In the genomic region with DNA sequence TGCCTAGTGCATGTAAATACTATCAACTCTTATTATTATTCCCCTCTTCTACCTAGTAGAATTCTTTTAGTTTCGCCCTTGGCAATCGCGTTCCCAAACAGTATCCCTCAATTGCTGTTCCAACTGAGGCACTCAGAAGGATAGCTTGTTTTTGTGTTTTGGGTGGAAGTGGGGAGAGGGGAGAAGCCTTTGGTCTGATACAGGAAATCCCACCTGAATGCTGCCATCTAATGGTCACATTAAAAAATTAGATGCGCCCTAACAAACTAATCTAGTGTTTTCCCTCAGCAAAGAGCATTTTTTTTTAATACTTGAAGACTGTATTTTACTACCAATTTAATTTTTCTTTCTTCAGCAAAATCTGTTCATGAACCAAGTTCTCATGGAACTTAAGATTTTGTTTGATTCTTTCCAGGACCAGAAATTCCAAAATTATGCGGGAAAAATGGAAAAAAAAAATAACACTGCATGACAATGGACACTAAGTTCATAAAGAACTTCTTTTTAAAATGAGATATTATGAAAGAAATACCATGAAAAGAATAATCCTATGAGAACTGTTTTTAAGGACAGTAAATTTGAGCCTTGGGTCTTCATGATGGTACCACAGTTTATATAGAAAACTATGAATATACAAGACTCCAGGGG, we compare ENCODE assay signal across 8 cellular contexts. TPM values are rescaled to one million over a fixed set of nuclear protein-coding genes. Genes with fewer than 3 reads are reported as not detected.
DNase-seq lines count a peak whose midpoint lies in the region; ATAC-seq and TF ChIP-seq lines count a peak whose summit lies in the region.

No MANE protein-coding gene starts in this region.

- DNase-seq in CD4-positive, alpha-beta T cell, result no peak
- DNase-seq in HCEC 1CT (peak; percentile 24), RWPE1 (ENCODE audit: low spot score) (peak; percentile 15), foreskin keratinocyte (peak in 1 of 2 donors; percentile 19), ecto neural progenitor cell (ENCODE audit: low spot score) (no peak)
- DNase-seq in stimulated activated naive B cell treated with anti-CD40 and anti-IgM and Interleukin-4, amounts not matched to agents 10 μg/mL and 1 μg/mL and 100 μg/mL, for 72 hours, result no peak
- DNase-seq in activated CD4-positive, CD25-positive, alpha-beta regulatory T cell (lab: John Stamatoyannopoulos, UW), result no peak

- ATAC-seq in CD4-positive, alpha-beta T cell (ENCODE audit: poor library complexity), result no peak
- ATAC-seq in foreskin keratinocyte, result peak; percentile 40
- ATAC-seq in stimulated activated naive B cell treated with anti-CD40 and anti-IgM and Interleukin-4, amounts not matched to agents 10 μg/mL and 1 μg/mL and 100 μg/mL, for 72 hours (replicated peaks), result peak; percentile 59 to 62
- ATAC-seq in HG02642 (IDR thresholded peaks at IDR 0.05; ENCODE audit: poor library complexity, unreplicated experiment), result no peak

- H3K4me3 Mint-ChIP-seq in CD4-positive, alpha-beta T cell, result no peak overlapping the region
- H3K4me3 Mint-ChIP-seq in stimulated activated naive B cell treated with anti-CD40 and anti-IgM and Interleukin-4, amounts not matched to agents 10 μg/mL and 1 μg/mL and 100 μg/mL, for 72 hours, result no peak overlapping the region

- H3K27me3 ChIP-seq in CD4-positive, alpha-beta T cell (ENCODE audit: control insufficient read depth, insufficient read depth, low read length), result no peaks in the 10 kb centered on the region
- H3K27me3 ChIP-seq in foreskin keratinocyte, result no peaks in the 10 kb centered on the region

- no peak overlapping the region for H3K27ac Mint-ChIP-seq in CD4-positive, alpha-beta T cell
- H3K27ac Mint-ChIP-seq in stimulated activated naive B cell treated with anti-CD40 and anti-IgM and Interleukin-4, amounts not matched to agents 10 μg/mL and 1 μg/mL and 100 μg/mL, for 72 hours, result no peak overlapping the region

- H3K27ac ChIP-seq in CD4-positive, alpha-beta T cell (ENCODE audit: low read depth, low read length), result no peak overlapping the region
- H3K27ac ChIP-seq in RWPE1 (no peak overlapping the region), foreskin keratinocyte (no peak overlapping the region)

- CTCF ChIA-PET in CD4-positive, alpha-beta T cell (lab: Charles Lee), result no interaction called here
- CTCF ChIA-PET in RWPE1 (lab: Yijun Ruan, JAX), result interaction anchor here (0.5 to 0.7 kb wide), 3 partner anchors 16 to 311 kb away, joined by 3 to 4 read pairs (median 3); no protein-coding TSS in a partner anchor

- H3K4me1 Mint-ChIP-seq in CD4-positive, alpha-beta T cell (ENCODE audit: low read depth), result no peaks in the 10 kb centered on the region
- H3K4me1 Mint-ChIP-seq in stimulated activated naive B cell treated with anti-CD40 and anti-IgM and Interleukin-4, amounts not matched to agents 10 μg/mL and 1 μg/mL and 100 μg/mL, for 72 hours, result peaks cover 1 to 5% of the 10 kb centered on the region in 2 donors

- no peaks in the 10 kb centered on the region for H3K9me3 ChIP-seq in CD4-positive, alpha-beta T cell (ENCODE audit: control insufficient read depth, low read length)

- intact Hi-C loops in CD4-positive, alpha-beta T cell (cut with DNase I, micrococcal nuclease), result loop anchor here in 1 of 2 experiments (5.0 kb wide), 2 partner anchors 80 to 315 kb away; no protein-coding TSS in a partner anchor

- peak; percentile 49 for TF ChIP-seq CTCF in CD4-positive, alpha-beta T cell (IDR thresholded peaks at IDR 0.05)
- peak; percentile 71 for TF ChIP-seq CTCF in RWPE1 (conservative IDR thresholded peaks at IDR 0.05; ENCODE audit: low read depth)
- TF ChIP-seq CTCF in foreskin keratinocyte (conservative IDR thresholded peaks at IDR 0.05), result peak; percentile 73

- H3K36me3 Mint-ChIP-seq in CD4-positive, alpha-beta T cell (ENCODE audit: low read depth), result no peaks in the 10 kb centered on the region
- no peaks in the 10 kb centered on the region for H3K36me3 Mint-ChIP-seq in stimulated activated naive B cell treated with anti-CD40 and anti-IgM and Interleukin-4, amounts not matched to agents 10 μg/mL and 1 μg/mL and 100 μg/mL, for 72 hours

- POLR2A ChIA-PET in CD4-positive, alpha-beta T cell (lab: Charles Lee), result interaction anchor here (0.9 kb wide), 1 partner anchor 9 kb away, joined by 4 read pairs; no protein-coding TSS in a partner anchor
- POLR2A ChIA-PET in RWPE1 (lab: Yijun Ruan, JAX; ENCODE audit: low non-redundant PET), result no interaction called here

- no peaks in the 10 kb centered on the region for H3K9me3 Mint-ChIP-seq in CD4-positive, alpha-beta T cell
- H3K9me3 Mint-ChIP-seq in stimulated activated naive B cell treated with anti-CD40 and anti-IgM and Interleukin-4, amounts not matched to agents 10 μg/mL and 1 μg/mL and 100 μg/mL, for 72 hours, result no peaks in the 10 kb centered on the region

- no peaks in the 10 kb centered on the region for H3K4me1 ChIP-seq in foreskin keratinocyte

- H3K27me3 Mint-ChIP-seq in CD4-positive, alpha-beta T cell, result no peaks in the 10 kb centered on the region
- H3K27me3 Mint-ChIP-seq in stimulated activated naive B cell treated with anti-CD40 and anti-IgM and Interleukin-4, amounts not matched to agents 10 μg/mL and 1 μg/mL and 100 μg/mL, for 72 hours, result no peaks in the 10 kb centered on the region

RNA-seq across cellular contexts. Expression of gene GLDC, which starts 22.2 kb away (rescaled TPM):
- not detected for total RNA-seq in CD4-positive, alpha-beta T cell
- 0.99 and 1.3 TPM in 2 replicates for total RNA-seq in foreskin keratinocyte
- 0.90 and 0.95 TPM in 2 replicates for polyA plus RNA-seq in foreskin keratinocyte

Comparison
In these comparisons a context has a peak if more than half of its experiments do, and no peak if none do; other contexts are left out.
1. ATAC-seq: peak in foreskin keratinocyte (single experiment) and stimulated activated naive B cell treated with anti-CD40 and anti-IgM and Interleukin-4, amounts not matched to agents 10 μg/mL and 1 μg/mL and 100 μg/mL, for 72 hours (2 of 2); none in CD4-positive, alpha-beta T cell (single experiment) and HG02642 (single experiment).
2. DNase-seq: peak in HCEC 1CT (single experiment) and RWPE1 (single experiment); none in CD4-positive, alpha-beta T cell (0 of 10), stimulated activated naive B cell treated with anti-CD40 and anti-IgM and Interleukin-4, amounts not matched to agents 10 μg/mL and 1 μg/mL and 100 μg/mL, for 72 hours (single experiment), ecto neural progenitor cell (single experiment) and activated CD4-positive, CD25-positive, alpha-beta regulatory T cell (0 of 4).
3. Peak in every context shown above with its lines, with median percentiles within 50 percentile points of each other: CTCF ChIP-seq.